Comparison of ENCODE assay signal across 26 cellular contexts in genomic region chr11:117579148-117579547, GRCh38.
"Had no signal": no experiment of that assay in that cellular context is flagged by ENCODE, and none has a peak within 500 bp of the region (broad histone marks: within the 10 kb centered on the region; RNA-seq: fewer than 3 reads in every experiment).

No MANE protein-coding gene starts in this region.

- H3K36me3 ChIP-seq: cardiac muscle cell, heart right ventricle, lower lobe of right lung, thoracic aorta, upper lobe of left lung had no signal

- H3K9me3 ChIP-seq: body of pancreas, heart right ventricle, lower lobe of right lung, thoracic aorta, upper lobe of left lung had no signal

- H3K27ac ChIP-seq: body of pancreas, cardiac muscle cell, heart right ventricle, lower lobe of right lung, thoracic aorta, upper lobe of left lung had no signal

- FAIRE-seq: endometrium, kidney, TTC549 had no signal

- H3K27ac Mint-ChIP-seq: activated naive CD8-positive, alpha-beta T cell treated with anti-CD3 and anti-CD28 coated beads for 36 hours; activated T-cell treated with anti-CD3 and anti-CD28 coated beads, Interleukin-2, amount 50 U/mL, for 24 hours; activated T-helper 17 cell treated with anti-CD3 and anti-CD28 coated beads, Interleukin-2, amount 50 U/mL, for 72 hours; progenitor cell of endocrine pancreas; T-cell; T-helper 2 cell treated with Interferon-gamma antibody and Interleukin-4, amounts not matched to agents 5 μg/mL and 100 μg/mL, for 36 hours; WTC11 had no signal

- H3K4me1 Mint-ChIP-seq: activated naive CD8-positive, alpha-beta T cell treated with anti-CD3 and anti-CD28 coated beads for 36 hours; activated T-helper 17 cell treated with anti-CD3 and anti-CD28 coated beads, Interleukin-2, amount 50 U/mL, for 72 hours; T-cell had no signal

- H3K36me3 Mint-ChIP-seq: activated naive CD8-positive, alpha-beta T cell treated with anti-CD3 and anti-CD28 coated beads for 36 hours; naive B cell; T-cell; WTC11 had no signal

- H3K27me3 ChIP-seq: body of pancreas, upper lobe of left lung had no signal

- H3K27me3 Mint-ChIP-seq: activated naive CD8-positive, alpha-beta T cell treated with anti-CD3 and anti-CD28 coated beads for 36 hours had no signal

- DNase-seq: activated CD4-positive, alpha-beta T cell treated with anti-CD3 and anti-CD28 coated beads, Interleukin-2, amount 50 U/mL, for 4 hours; activated CD8-positive, alpha-beta memory T cell treated with anti-CD3 and anti-CD28 coated beads for 24 hours; activated CD8-positive, alpha-beta memory T cell treated with anti-CD3 and anti-CD28 coated beads, Interleukin-2, amount 50 U/mL, for 4 hours; activated naive CD4-positive, alpha-beta T cell treated with Interleukin-2 at 50 U/mL for 16 hours; activated naive CD8-positive, alpha-beta T cell treated with anti-CD3 and anti-CD28 coated beads for 36 hours; activated T-cell treated with anti-CD3 and anti-CD28 coated beads, Interleukin-2, amount 50 U/mL, for 24 hours; anterior cingulate cortex; body of pancreas; heart right ventricle; kidney; lower lobe of right lung; mesendoderm; naive B cell; retina; stimulated activated CD4-positive, alpha-beta T cell treated with anti-CD3 and anti-CD28 coated beads, Interleukin-4, amount 100 ng/mL, for 24 hours; stimulated activated naive CD4-positive, alpha-beta T cell treated with Interleukin-2 at 50 U/mL for 16 hours; T-cell; upper lobe of left lung had no signal

- H3K9me3 Mint-ChIP-seq: activated naive CD8-positive, alpha-beta T cell treated with anti-CD3 and anti-CD28 coated beads for 36 hours; activated T-cell treated with anti-CD3 and anti-CD28 coated beads, Interleukin-2, amount 50 U/mL, for 24 hours; activated T-helper 17 cell treated with anti-CD3 and anti-CD28 coated beads, Interleukin-2, amount 50 U/mL, for 72 hours; T-cell; T-helper 2 cell treated with Interferon-gamma antibody and Interleukin-4, amounts not matched to agents 5 μg/mL and 100 μg/mL, for 36 hours; WTC11 had no signal

- H3K4me3 Mint-ChIP-seq: activated naive CD8-positive, alpha-beta T cell treated with anti-CD3 and anti-CD28 coated beads for 36 hours; activated T-cell treated with anti-CD3 and anti-CD28 coated beads, Interleukin-2, amount 50 U/mL, for 24 hours; activated T-helper 17 cell treated with anti-CD3 and anti-CD28 coated beads, Interleukin-2, amount 50 U/mL, for 72 hours; naive B cell; T-cell; T-helper 2 cell treated with Interferon-gamma antibody and Interleukin-4, amounts not matched to agents 5 μg/mL and 100 μg/mL, for 36 hours; WTC11 had no signal

- H3K4me3 ChIP-seq: body of pancreas, cardiac muscle cell, heart right ventricle, lower lobe of right lung, thoracic aorta, upper lobe of left lung had no signal

- H3K4me1 ChIP-seq: body of pancreas, heart right ventricle, lower lobe of right lung, upper lobe of left lung had no signal
